23 cellular contexts compared by ENCODE assay signal in the genomic region with DNA sequence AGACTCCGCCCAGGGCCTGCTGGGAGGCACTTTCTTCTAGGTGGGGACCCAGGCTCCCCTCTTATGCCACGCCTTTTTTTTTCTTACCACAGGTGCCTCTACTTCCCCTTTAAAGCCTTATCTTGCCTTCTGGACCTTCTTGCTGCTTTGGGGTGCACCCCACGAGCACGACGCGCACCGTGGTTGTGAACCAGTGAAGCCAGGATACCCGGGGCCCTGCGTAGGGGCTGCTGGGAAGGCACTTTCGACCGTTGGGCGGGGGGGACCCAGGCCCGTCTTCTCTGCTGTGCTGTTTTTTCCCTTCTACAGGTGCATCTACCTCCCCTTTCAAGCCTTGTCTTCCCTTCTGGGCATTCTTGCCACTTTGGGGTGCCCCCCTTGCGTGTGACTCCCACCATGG.
"Had no signal": no experiment of that assay in that cellular context is flagged by ENCODE, and none has a peak within 500 bp of the region (broad histone marks: within the 10 kb centered on the region; RNA-seq: fewer than 3 reads in every experiment).

No MANE protein-coding gene starts in this region.

- H3K27ac ChIP-seq: colonic mucosa, coronary artery, dorsolateral prefrontal cortex, epithelial cell of prostate, esophagus muscularis mucosa, esophagus squamous epithelium, foreskin keratinocyte, gastrocnemius medialis, gastroesophageal sphincter, heart left ventricle, heart right ventricle had no signal

- H3K36me3 ChIP-seq: colonic mucosa, esophagus muscularis mucosa, esophagus squamous epithelium, gastrocnemius medialis, gastroesophageal sphincter, heart left ventricle, heart right ventricle had no signal

- H3K9me3 ChIP-seq: colonic mucosa, gastrocnemius medialis had no signal

- DNase-seq: colonic mucosa; cortex of kidney; dermis blood vessel endothelial cell; dorsolateral prefrontal cortex; effector CD4-positive, alpha-beta T cell; effector CD8-positive, alpha-beta T cell; effector memory CD4-positive, alpha-beta T cell; effector memory CD8-positive, alpha-beta T cell; endodermal cell; erythroblast; esophagus squamous epithelium; foreskin fibroblast; foreskin keratinocyte; foreskin melanocyte; gastrocnemius medialis; glutamatergic neuron; head of caudate nucleus; heart left ventricle; heart right ventricle had no signal

- H3K4me3 ChIP-seq: colonic mucosa, coronary artery, dorsolateral prefrontal cortex, esophagus muscularis mucosa, esophagus squamous epithelium, gastrocnemius medialis, gastroesophageal sphincter, heart left ventricle, heart right ventricle had no signal

- H3K27me3 ChIP-seq: colonic mucosa, esophagus squamous epithelium, foreskin keratinocyte, gastrocnemius medialis had no signal

- H3K4me1 ChIP-seq: colonic mucosa, esophagus muscularis mucosa, esophagus squamous epithelium, foreskin keratinocyte, gastrocnemius medialis, gastroesophageal sphincter, heart left ventricle, heart right ventricle had no signal
